Comparison of ENCODE assay signal across 8 cellular contexts in genomic region chr5:129094924-129095797, GRCh38. TPM values are rescaled to one million over a fixed set of nuclear protein-coding genes. Genes with fewer than 3 reads are reported as not detected.
DNase-seq lines count a peak whose midpoint lies in the region; ATAC-seq and TF ChIP-seq lines count a peak whose summit lies in the region.

No MANE protein-coding gene starts in this region.

- peak overlapping the region; percentile 85 for H3K4me3 Mint-ChIP-seq in glutamatergic neuron (ENCODE audit: unreplicated experiment)
- peak overlapping the region; percentile 92 for H3K4me3 Mint-ChIP-seq in type B pancreatic cell

- CTCF ChIA-PET in OCI-LY7 (lab: Charles Lee; ENCODE audit: unreplicated experiment) = interaction anchor here (0.7 kb wide), 1 partner anchor 30 kb away, joined by 3 read pairs; no protein-coding TSS in a partner anchor

- H3K79me2 ChIP-seq in OCI-LY7 (ENCODE audit: insufficient read depth, low read depth, low read length) = peaks cover 9% of the 10 kb centered on the region; the same call in 1 of the 2 replicates

- H3K4me3 ChIP-seq in BLaER1 (peak overlapping the region; percentile 89), OCI-LY7 (ENCODE audit: low read depth, low read length, poor library complexity, severe bottlenecking) (peak overlapping the region; percentile 90)

- H3K36me3 ChIP-seq in BLaER1 (no peaks in the 10 kb centered on the region), OCI-LY7 (ENCODE audit: insufficient read depth, low read length) (no peaks in the 10 kb centered on the region)

- POLR2A ChIA-PET in OCI-LY7 (lab: Charles Lee) = interaction anchor here (0.6 to 3.1 kb wide), 7 partner anchors 10 to 1097 kb away, joined by 3 to 11 read pairs (median 3); no protein-coding TSS in a partner anchor

- TF ChIP-seq CTCF in OCI-LY7 (conservative IDR thresholded peaks at IDR 0.05; ENCODE audit: low read length) (peak; percentile 43; the same call in 1 of the 2 replicates), glutamatergic neuron (IDR thresholded peaks at IDR 0.05; ENCODE audit: partially characterized antibody, unreplicated experiment) (peak; percentile 14), omental fat pad (IDR thresholded peaks at IDR 0.05) (no peak), type B pancreatic cell (conservative IDR thresholded peaks at IDR 0.05) (peak; percentile 26)

- H3K9ac ChIP-seq in BLaER1 = peak overlapping the region; percentile 85

- H3K9me3 Mint-ChIP-seq in glutamatergic neuron (ENCODE audit: unreplicated experiment) = no peaks in the 10 kb centered on the region
- H3K9me3 Mint-ChIP-seq in type B pancreatic cell = no peaks in the 10 kb centered on the region

- peak overlapping the region; percentile 98 for H2AFZ ChIP-seq in OCI-LY7 (ENCODE audit: low read length)

- H3K27me3 ChIP-seq in BLaER1 = no peaks in the 10 kb centered on the region

- H3K36me3 Mint-ChIP-seq in glutamatergic neuron (ENCODE audit: unreplicated experiment) (no peaks in the 10 kb centered on the region), type B pancreatic cell (peaks cover 3% of the 10 kb centered on the region)

- H4K20me1 ChIP-seq in BLaER1 (no peaks in the 10 kb centered on the region), OCI-LY7 (ENCODE audit: insufficient read depth, low read length) (no peaks in the 10 kb centered on the region)

- H3K4me1 ChIP-seq in BLaER1 = peaks cover 34% of the 10 kb centered on the region
- H3K4me1 ChIP-seq in OCI-LY7 (ENCODE audit: insufficient read depth, low read length, poor library complexity, severe bottlenecking) = peaks cover 12% of the 10 kb centered on the region

- H3K9me3 ChIP-seq in BLaER1 (no peaks in the 10 kb centered on the region), OCI-LY7 (ENCODE audit: low read length) (no peaks in the 10 kb centered on the region)

- no TSS peak for BruUV-seq in OCI-LY7 (replicated peaks; lab: Mats Ljungman, UMichigan)

- H3K27ac ChIP-seq in BLaER1 (peak overlapping the region; percentile 79), OCI-LY7 (ENCODE audit: low read depth, low read length, poor library complexity, severe bottlenecking) (no peak overlapping the region)

- H3K9me2 ChIP-seq in OCI-LY7 (ENCODE audit: insufficient read depth, low read length) = no peaks in the 10 kb centered on the region

- H3K27me3 Mint-ChIP-seq in glutamatergic neuron (ENCODE audit: unreplicated experiment) = peaks cover 3% of the 10 kb centered on the region
- peaks cover 8% of the 10 kb centered on the region for H3K27me3 Mint-ChIP-seq in type B pancreatic cell

- intact Hi-C loops in OCI-LY7 (cut with micrococcal nuclease; ENCODE audit: unreplicated experiment) = loop anchor here (10.0 kb wide), 1 partner anchor 1230 kb away; no protein-coding TSS in a partner anchor

- peaks cover 1% of the 10 kb centered on the region for H3K4me1 Mint-ChIP-seq in glutamatergic neuron (ENCODE audit: low read depth, unreplicated experiment)
- H3K4me1 Mint-ChIP-seq in type B pancreatic cell (ENCODE audit: unreplicated experiment) = peaks cover 26% of the 10 kb centered on the region

- H3K27ac Mint-ChIP-seq in glutamatergic neuron (ENCODE audit: unreplicated experiment) = no peak overlapping the region
- H3K27ac Mint-ChIP-seq in type B pancreatic cell = peak overlapping the region; percentile 80

- ATAC-seq in GM19025 (IDR thresholded peaks at IDR 0.05; ENCODE audit: low read depth, unreplicated experiment) = peak; percentile 42
- ATAC-seq in HG03159 (IDR thresholded peaks at IDR 0.05; ENCODE audit: unreplicated experiment) = peak; percentile 44
- peak; percentile 63 for ATAC-seq in omental fat pad (ENCODE audit: low FRiP score)

- H3K4me2 ChIP-seq in BLaER1 (peak overlapping the region; percentile 81), OCI-LY7 (ENCODE audit: low read length) (peak overlapping the region; percentile 70)

- DNase-seq in OCI-LY7 (ENCODE audit: low spot score) (peak; percentile 53), glutamatergic neuron (peak; percentile 59), omental fat pad (ENCODE audit: low spot score) (peak; percentile 40), type B pancreatic cell (ENCODE audit: extremely low spot score, unreplicated experiment) (peak; percentile 78)
- peak; percentile 21 for DNase-seq in activated gamma-delta T cell treated with anti-CD3 and anti-CD28 coated beads, Interleukin-2, amount 50 U/mL, for 16 hours (ENCODE audit: low read depth)

RNA-seq across cellular contexts. Expression of gene ISOC1, which starts 0.6 kb away (rescaled TPM):
- 16.7 and 17.9 TPM in 2 replicates for total RNA-seq in OCI-LY7 (2014; rRNA removed; shearing (Covaris generic))
- total RNA-seq in OCI-LY7 (2022) = 23.8 and 25.6 TPM in 2 replicates
- 4.8 TPM for total RNA-seq in glutamatergic neuron (ENCODE audit: unreplicated experiment)
- 10 to 100 TPM; 24.5 to 37.3 (median 29.2) TPM for total RNA-seq in omental fat pad
- total RNA-seq in type B pancreatic cell (ENCODE audit: low replicate concordance) = 26.3 and 30.0 TPM in 2 replicates

Comparison
In these comparisons a context has a peak if more than half of its experiments do, and no peak if none do; other contexts are left out.
1. DNase-seq: peak in every context shown above with its lines; median percentile 78 in type B pancreatic cell; 59 in glutamatergic neuron; 53 in OCI-LY7; 40 in omental fat pad; 21 in activated gamma-delta T cell treated with anti-CD3 and anti-CD28 coated beads, Interleukin-2, amount 50 U/mL, for 16 hours.
2. CTCF ChIP-seq: peak in OCI-LY7 (single experiment), glutamatergic neuron (single experiment) and type B pancreatic cell (single experiment); none in omental fat pad (0 of 3).
3. Peak in every context shown above with its lines, with median percentiles within 50 percentile points of each other: ATAC-seq.